ENCODE assay signal across 1 cellular context in the genomic region with DNA sequence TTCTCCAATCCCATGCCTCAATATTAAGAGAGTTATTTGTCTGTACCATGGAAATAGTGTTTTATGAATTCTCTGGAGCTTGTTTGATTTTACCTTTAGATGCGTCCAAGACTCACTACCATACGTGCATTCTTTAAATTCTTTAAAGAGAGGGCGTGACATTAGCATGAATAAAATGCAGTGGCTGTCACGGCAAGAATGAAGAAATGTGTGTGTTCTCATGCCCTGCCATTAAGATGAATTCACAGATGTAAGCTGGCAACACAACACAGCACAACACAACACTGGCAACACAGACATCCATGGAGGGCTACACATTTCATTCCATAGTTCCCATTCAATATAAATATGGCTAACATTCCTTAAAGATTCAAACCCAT.
TF ChIP-seq lines count a peak whose summit lies in the region.

No MANE protein-coding gene starts in this region.

TF ChIP-seq in GM12878, 131 proteins besides CTCF, POLR2A, EP300 and RAD21 (continued from another document):
- TF ChIP-seq, protein P1, sequence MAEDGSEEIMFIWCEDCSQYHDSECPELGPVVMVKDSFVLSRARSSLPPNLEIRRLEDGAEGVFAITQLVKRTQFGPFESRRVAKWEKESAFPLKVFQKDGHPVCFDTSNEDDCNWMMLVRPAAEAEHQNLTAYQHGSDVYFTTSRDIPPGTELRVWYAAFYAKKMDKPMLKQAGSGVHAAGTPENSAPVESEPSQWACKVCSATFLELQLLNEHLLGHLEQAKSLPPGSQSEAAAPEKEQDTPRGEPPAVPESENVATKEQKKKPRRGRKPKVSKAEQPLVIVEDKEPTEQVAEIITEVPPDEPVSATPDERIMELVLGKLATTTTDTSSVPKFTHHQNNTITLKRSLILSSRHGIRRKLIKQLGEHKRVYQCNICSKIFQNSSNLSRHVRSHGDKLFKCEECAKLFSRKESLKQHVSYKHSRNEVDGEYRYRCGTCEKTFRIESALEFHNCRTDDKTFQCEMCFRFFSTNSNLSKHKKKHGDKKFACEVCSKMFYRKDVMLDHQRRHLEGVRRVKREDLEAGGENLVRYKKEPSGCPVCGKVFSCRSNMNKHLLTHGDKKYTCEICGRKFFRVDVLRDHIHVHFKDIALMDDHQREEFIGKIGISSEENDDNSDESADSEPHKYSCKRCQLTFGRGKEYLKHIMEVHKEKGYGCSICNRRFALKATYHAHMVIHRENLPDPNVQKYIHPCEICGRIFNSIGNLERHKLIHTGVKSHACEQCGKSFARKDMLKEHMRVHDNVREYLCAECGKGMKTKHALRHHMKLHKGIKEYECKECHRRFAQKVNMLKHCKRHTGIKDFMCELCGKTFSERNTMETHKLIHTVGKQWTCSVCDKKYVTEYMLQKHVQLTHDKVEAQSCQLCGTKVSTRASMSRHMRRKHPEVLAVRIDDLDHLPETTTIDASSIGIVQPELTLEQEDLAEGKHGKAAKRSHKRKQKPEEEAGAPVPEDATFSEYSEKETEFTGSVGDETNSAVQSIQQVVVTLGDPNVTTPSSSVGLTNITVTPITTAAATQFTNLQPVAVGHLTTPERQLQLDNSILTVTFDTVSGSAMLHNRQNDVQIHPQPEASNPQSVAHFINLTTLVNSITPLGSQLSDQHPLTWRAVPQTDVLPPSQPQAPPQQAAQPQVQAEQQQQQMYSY (CRISPR knock-in tag; IDR thresholded peaks at IDR 0.05), result no peak
- no peak for TF ChIP-seq TCF12 (IDR thresholded peaks at IDR 0.05; ENCODE audit: low read depth, low read length)
- TF ChIP-seq KDM1A (IDR thresholded peaks at IDR 0.05; ENCODE audit: borderline replicate concordance), result no peak
- TF ChIP-seq SMAD1 (IDR thresholded peaks at IDR 0.05; ENCODE audit: low read depth, partially characterized antibody), result no peak
- no peak for TF ChIP-seq FOXK2 (IDR thresholded peaks at IDR 0.05)
- TF ChIP-seq, protein P2, sequence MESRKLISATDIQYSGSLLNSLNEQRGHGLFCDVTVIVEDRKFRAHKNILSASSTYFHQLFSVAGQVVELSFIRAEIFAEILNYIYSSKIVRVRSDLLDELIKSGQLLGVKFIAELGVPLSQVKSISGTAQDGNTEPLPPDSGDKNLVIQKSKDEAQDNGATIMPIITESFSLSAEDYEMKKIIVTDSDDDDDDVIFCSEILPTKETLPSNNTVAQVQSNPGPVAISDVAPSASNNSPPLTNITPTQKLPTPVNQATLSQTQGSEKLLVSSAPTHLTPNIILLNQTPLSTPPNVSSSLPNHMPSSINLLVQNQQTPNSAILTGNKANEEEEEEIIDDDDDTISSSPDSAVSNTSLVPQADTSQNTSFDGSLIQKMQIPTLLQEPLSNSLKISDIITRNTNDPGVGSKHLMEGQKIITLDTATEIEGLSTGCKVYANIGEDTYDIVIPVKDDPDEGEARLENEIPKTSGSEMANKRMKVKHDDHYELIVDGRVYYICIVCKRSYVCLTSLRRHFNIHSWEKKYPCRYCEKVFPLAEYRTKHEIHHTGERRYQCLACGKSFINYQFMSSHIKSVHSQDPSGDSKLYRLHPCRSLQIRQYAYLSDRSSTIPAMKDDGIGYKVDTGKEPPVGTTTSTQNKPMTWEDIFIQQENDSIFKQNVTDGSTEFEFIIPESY (IDR thresholded peaks at IDR 0.05), result no peak
- TF ChIP-seq TCF7 (IDR thresholded peaks at IDR 0.05; ENCODE audit: borderline replicate concordance), result no peak
- no peak for TF ChIP-seq SPI1 (IDR thresholded peaks at IDR 0.05; ENCODE audit: borderline replicate concordance, insufficient read depth, low read depth, low read length)
- no peak for TF ChIP-seq ZBED1 (IDR thresholded peaks at IDR 0.05; ENCODE audit: borderline replicate concordance)
- TF ChIP-seq, protein P3, sequence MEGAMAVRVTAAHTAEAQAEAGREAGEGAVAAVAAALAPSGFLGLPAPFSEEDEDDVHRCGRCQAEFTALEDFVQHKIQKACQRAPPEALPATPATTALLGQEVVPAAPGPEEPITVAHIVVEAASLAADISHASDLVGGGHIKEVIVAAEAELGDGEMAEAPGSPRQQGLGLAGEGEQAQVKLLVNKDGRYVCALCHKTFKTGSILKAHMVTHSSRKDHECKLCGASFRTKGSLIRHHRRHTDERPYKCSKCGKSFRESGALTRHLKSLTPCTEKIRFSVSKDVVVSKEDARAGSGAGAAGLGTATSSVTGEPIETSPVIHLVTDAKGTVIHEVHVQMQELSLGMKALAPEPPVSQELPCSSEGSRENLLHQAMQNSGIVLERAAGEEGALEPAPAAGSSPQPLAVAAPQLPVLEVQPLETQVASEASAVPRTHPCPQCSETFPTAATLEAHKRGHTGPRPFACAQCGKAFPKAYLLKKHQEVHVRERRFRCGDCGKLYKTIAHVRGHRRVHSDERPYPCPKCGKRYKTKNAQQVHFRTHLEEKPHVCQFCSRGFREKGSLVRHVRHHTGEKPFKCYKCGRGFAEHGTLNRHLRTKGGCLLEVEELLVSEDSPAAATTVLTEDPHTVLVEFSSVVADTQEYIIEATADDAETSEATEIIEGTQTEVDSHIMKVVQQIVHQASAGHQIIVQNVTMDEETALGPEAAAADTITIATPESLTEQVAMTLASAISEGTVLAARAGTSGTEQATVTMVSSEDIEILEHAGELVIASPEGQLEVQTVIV (IDR thresholded peaks at IDR 0.05; ENCODE audit: borderline replicate concordance, partially characterized antibody), result no peak
- TF ChIP-seq, protein P4, sequence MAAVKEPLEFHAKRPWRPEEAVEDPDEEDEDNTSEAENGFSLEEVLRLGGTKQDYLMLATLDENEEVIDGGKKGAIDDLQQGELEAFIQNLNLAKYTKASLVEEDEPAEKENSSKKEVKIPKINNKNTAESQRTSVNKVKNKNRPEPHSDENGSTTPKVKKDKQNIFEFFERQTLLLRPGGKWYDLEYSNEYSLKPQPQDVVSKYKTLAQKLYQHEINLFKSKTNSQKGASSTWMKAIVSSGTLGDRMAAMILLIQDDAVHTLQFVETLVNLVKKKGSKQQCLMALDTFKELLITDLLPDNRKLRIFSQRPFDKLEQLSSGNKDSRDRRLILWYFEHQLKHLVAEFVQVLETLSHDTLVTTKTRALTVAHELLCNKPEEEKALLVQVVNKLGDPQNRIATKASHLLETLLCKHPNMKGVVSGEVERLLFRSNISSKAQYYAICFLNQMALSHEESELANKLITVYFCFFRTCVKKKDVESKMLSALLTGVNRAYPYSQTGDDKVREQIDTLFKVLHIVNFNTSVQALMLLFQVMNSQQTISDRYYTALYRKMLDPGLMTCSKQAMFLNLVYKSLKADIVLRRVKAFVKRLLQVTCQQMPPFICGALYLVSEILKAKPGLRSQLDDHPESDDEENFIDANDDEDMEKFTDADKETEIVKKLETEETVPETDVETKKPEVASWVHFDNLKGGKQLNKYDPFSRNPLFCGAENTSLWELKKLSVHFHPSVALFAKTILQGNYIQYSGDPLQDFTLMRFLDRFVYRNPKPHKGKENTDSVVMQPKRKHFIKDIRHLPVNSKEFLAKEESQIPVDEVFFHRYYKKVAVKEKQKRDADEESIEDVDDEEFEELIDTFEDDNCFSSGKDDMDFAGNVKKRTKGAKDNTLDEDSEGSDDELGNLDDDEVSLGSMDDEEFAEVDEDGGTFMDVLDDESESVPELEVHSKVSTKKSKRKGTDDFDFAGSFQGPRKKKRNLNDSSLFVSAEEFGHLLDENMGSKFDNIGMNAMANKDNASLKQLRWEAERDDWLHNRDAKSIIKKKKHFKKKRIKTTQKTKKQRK (IDR thresholded peaks at IDR 0.05; ENCODE audit: low read depth, low read length), result no peak
- no peak for TF ChIP-seq ATF7 (IDR thresholded peaks at IDR 0.05; ENCODE audit: low read depth)
